13 cellular contexts compared by ENCODE assay signal in the genomic region with DNA sequence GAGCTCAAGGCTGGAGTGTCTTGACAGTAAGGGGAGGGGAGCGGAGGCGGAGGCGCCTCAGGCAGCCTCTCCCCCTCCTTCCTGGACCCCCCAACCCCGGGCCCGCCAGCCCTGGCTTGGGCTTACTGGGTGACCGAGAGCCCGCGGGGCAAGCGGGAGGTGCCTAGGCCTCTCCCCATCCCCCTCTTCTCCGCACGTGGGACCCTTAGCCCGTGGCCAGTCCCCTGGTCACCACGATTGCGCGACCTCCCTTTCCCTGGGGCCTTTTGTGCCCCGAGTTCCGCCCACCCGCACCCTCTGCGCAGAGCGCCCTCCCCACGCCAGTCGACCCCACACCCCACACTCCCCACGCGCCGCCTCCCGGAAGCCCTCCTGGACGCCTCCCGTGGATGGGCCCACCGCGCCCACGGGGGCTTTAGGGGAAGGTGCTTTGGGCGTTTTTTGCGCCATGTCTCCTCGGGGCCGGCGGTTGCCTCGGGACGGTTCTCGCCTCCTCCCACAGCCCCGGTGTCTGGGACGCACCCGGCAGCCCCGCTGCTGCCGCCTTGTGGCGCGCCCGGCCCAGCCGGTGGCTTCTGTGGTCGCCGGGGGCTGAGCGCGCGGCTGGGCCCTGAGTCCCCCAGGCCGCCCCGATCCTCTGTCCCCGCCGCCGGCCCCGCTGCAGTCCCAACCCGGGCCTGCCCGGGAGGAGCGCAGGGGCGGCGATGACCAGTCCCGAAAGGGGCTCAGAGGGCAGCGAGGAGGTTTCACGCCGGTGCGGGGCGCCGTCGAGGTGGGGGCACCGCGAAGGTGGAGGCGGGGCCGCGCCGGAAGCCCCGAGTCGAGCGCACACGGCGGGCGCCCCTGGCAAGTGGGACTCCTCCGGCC. TPM values are rescaled to one million over a fixed set of nuclear protein-coding genes. Genes with fewer than 3 reads are reported as not detected.
DNase-seq lines count a peak whose midpoint lies in the region; ATAC-seq, FAIRE-seq and TF ChIP-seq lines count a peak whose summit lies in the region.
"Had no signal": no experiment of that assay in that cellular context is flagged by ENCODE, and none has a peak within 500 bp of the region (broad histone marks: within the 10 kb centered on the region; RNA-seq: fewer than 3 reads in every experiment).

No MANE protein-coding gene starts in this region.

- no peak overlapping the region for H3K4me2 ChIP-seq in K562 (ENCODE audit: insufficient read depth, low read length)

- TF ChIP-seq RAD21 in K562 (CRISPR knock-in tag; conservative IDR thresholded peaks at IDR 0.05 in 1 of 2, IDR thresholded peaks at IDR 0.05 in 1 of 2) = no peak

- WGBS in K562 (ENCODE audit: insufficient coverage, low coverage, missing lambda C conversion rate) = over 99% methylated on average over 21 of the region's 85 CpGs

- H3K4me3 ChIP-seq in K562 = no peak overlapping the region
- H3K4me3 ChIP-seq in iPS-11a (ENCODE audit: low read depth, low read length) = peak overlapping the region; percentile 20
- peak overlapping the region; percentile 13 for H3K4me3 ChIP-seq in skeletal muscle cell (ENCODE audit: low read depth, low read length)
- H3K4me3 ChIP-seq: SJSA1 had no signal

- peaks cover 16 to 62% of the 10 kb centered on the region in 2 experiments for H3K4me1 ChIP-seq in K562 (replicated peaks in 1 of 2; ENCODE audit: control insufficient read depth in 2 of 2, insufficient read depth in 2 of 2, low read length in 2 of 2)

- no peak for TF ChIP-seq EP300 in K562 (IDR thresholded peaks at IDR 0.05; ENCODE audit: low read length)

- ATAC-seq in K562 (no peak), HG02852 (IDR thresholded peaks at IDR 0.05; ENCODE audit: unreplicated experiment) (no peak)

- intact Hi-C loops in K562 (cut with micrococcal nuclease) = no loop called here
- intact Hi-C loops in head of caudate nucleus (cut with DNase I) = no loop called here

- DNase-seq in GM13977 (ENCODE audit: low spot score) = peak; percentile 73
- DNase-seq in K562 (ENCODE audit: extremely low read depth in 1 of 4, low spot score in 3 of 4) = no peak
- DNase-seq in skeletal muscle cell (ENCODE audit: low read depth) = no peak
- DNase-seq in KG1 (lab: John Stamatoyannopoulos, UW) = no peak
- DNase-seq in GM19238 (ENCODE audit: insufficient read length, low spot score) = no peak
- no peak for DNase-seq in head of caudate nucleus
- DNase-seq: cortex of kidney, NCI-H187, substantia nigra had no signal

- in situ Hi-C loops in GM13977 (cut with MboI; ENCODE audit: low pct_unique_long_range_greater_than_20kb, low sequenced_read_pairs, unreplicated experiment) = no loop called here
- in situ Hi-C loops in K562 (cut with MboI) = no loop called here

- no peak for TF ChIP-seq POLR2A in K562 (conservative IDR thresholded peaks at IDR 0.05)

- peak overlapping the region in 1 of 2 experiments; percentile 58; a peak in 1 of 4 replicates for H3K9ac ChIP-seq in K562 (ENCODE audit: insufficient read depth in 1 of 2, low read depth in 2 of 2, low read length in 2 of 2)

- peaks cover 44% of the 10 kb centered on the region; the same call in 1 of the 3 replicates for H3K36me3 ChIP-seq in K562 (ENCODE audit: control insufficient read depth, insufficient read depth, low read length)

- no peak overlapping the region for H3K27ac ChIP-seq in K562 (ENCODE audit: extremely low read depth, low read depth, low read length)
- H3K27ac ChIP-seq: SJSA1 had no signal

- H2AFZ ChIP-seq in K562 (ENCODE audit: low read depth, low read length) = no peak overlapping the region

- H3K9me1 ChIP-seq in K562 (ENCODE audit: control insufficient read depth, insufficient read depth, low read length) = no peaks in the 10 kb centered on the region

- no peaks in the 10 kb centered on the region for H3K27me3 ChIP-seq in K562 (ENCODE audit: control insufficient read depth in 2 of 2, insufficient read depth in 2 of 2, low read length in 2 of 2)
- H3K27me3 ChIP-seq: SJSA1 had no signal

- BruUV-seq in K562 (replicated peaks; lab: Mats Ljungman, UMichigan) = no TSS peak

- peaks cover 37% of the 10 kb centered on the region for H3K79me2 ChIP-seq in K562 (ENCODE audit: control insufficient read depth, insufficient read depth, low read length)

- CTCF ChIA-PET in K562 (lab: Yijun Ruan, JAX; ENCODE audit: low intra/inter-chr PET ratio) = no interaction called here

- POLR2A ChIA-PET in K562 (lab: Yijun Ruan, JAX) = no interaction called here

- no peak for FAIRE-seq in K562 (lab: Jason Lieb, UNC)

- H4K20me1 ChIP-seq in K562 (replicated peaks; ENCODE audit: control insufficient read depth, insufficient read depth, low read length) = no peaks in the 10 kb centered on the region

- H3K9me3 ChIP-seq in K562 (replicated peaks; ENCODE audit: control insufficient read depth, insufficient read depth, low read depth, low read length) = no peaks in the 10 kb centered on the region
- H3K9me3 ChIP-seq: SJSA1 had no signal

- TF ChIP-seq CTCF in GM13977 (IDR thresholded peaks at IDR 0.05; ENCODE audit: extremely low read depth, insufficient read depth, missing control alignments) (peak; percentile 62), K562 (IDR thresholded peaks at IDR 0.05 in 2 of 3, conservative IDR thresholded peaks at IDR 0.05 in 1 of 3; ENCODE audit: insufficient read depth in 2 of 3, low read depth in 1 of 3, low read length in 3 of 3) (no peak)

RNA-seq across cellular contexts. Expression of a gene that starts 3.2 kb away (rescaled TPM):
- total RNA-seq in K562 (2011; cell fraction: chromatin; rRNA removed; ENCODE audit: low replicate concordance) = 16.4 and 68.0 TPM in 2 replicates
- 100 and 103 TPM in 2 replicates for total RNA-seq in K562 (2011; cell fraction: nucleolus; rRNA removed)
- 32.4 and 39.2 TPM in 2 replicates for total RNA-seq in K562 (2011; cell fraction: nucleoplasm; rRNA removed)
- total RNA-seq in K562 (2014; rRNA removed) = 38.5 and 46.9 TPM in 2 replicates
- total RNA-seq in K562 (2014; rRNA removed; fragmentation: Illumina TruSeq; extraction: Trizol) = 3.4 and 4.6 TPM in 2 replicates
- 14.8 and 16.4 TPM in 2 replicates for total RNA-seq in K562 (2015; rRNA removed; fragmentation: Illumina TruSeq; extraction: Trizol)
- total RNA-seq in K562 (2021) = 45.8 and 49.2 TPM in 2 replicates
- polyA plus RNA-seq in K562 (2011; rRNA removed) = 8.6 and 13.0 TPM in 2 replicates
- polyA plus RNA-seq in K562 (2011; cell fraction: cytosol; rRNA removed) = 18.4 and 58.5 TPM in 2 replicates
- polyA plus RNA-seq in K562 (2011; cell fraction: nucleus; rRNA removed) = 14.8 and 30.5 TPM in 2 replicates
- 20.5 and 29.0 TPM in 2 replicates for polyA plus RNA-seq in K562 (2012)
- 8.8 and 14.8 TPM in 2 replicates for polyA plus RNA-seq in K562 (2014; fragmentation: Illumina TruSeq; extraction: Trizol)
- polyA plus RNA-seq in K562 (2014; fragmentation: Nextera tagmentation; extraction: Ambion mirVana) = 1 to 10 TPM; 3.9 to 7.0 TPM
- 23.9 and 27.3 TPM in 2 replicates for polyA plus RNA-seq in K562 (2014; rRNA removed)
- 2.8 and 4.9 TPM in 2 replicates for polyA minus RNA-seq in K562 (2011; rRNA and poly(A)+ RNA removed)
- polyA minus RNA-seq in K562 (2011; cell fraction: cytosol; rRNA and poly(A)+ RNA removed) = 27.4 and 32.4 TPM in 2 replicates
- 13.6 and 14.0 TPM in 2 replicates for polyA minus RNA-seq in K562 (2011; cell fraction: nucleus; rRNA and poly(A)+ RNA removed)

RNA-seq across cellular contexts. Expression of a gene that starts 21.4 kb away (rescaled TPM):
- 6.4 and 15.4 TPM in 2 replicates for total RNA-seq in K562 (2011; cell fraction: chromatin; rRNA removed; ENCODE audit: low replicate concordance)
- total RNA-seq in K562 (2011; cell fraction: nucleolus; rRNA removed) = 16.8 and 18.8 TPM in 2 replicates
- 11.7 and 13.1 TPM in 2 replicates for total RNA-seq in K562 (2011; cell fraction: nucleoplasm; rRNA removed)
- 19.1 and 25.9 TPM in 2 replicates for total RNA-seq in K562 (2014; rRNA removed)
- 1.6 and 2.0 TPM in 2 replicates for total RNA-seq in K562 (2014; rRNA removed; fragmentation: Illumina TruSeq; extraction: Trizol)
- 3.3 and 4.0 TPM in 2 replicates for total RNA-seq in K562 (2015; rRNA removed; fragmentation: Illumina TruSeq; extraction: Trizol)
- 24.5 and 29.5 TPM in 2 replicates for total RNA-seq in K562 (2021)
- 5.2 and 7.6 TPM in 2 replicates for polyA plus RNA-seq in K562 (2011; rRNA removed)
- 10.4 and 26.9 TPM in 2 replicates for polyA plus RNA-seq in K562 (2011; cell fraction: cytosol; rRNA removed)
- polyA plus RNA-seq in K562 (2011; cell fraction: nucleus; rRNA removed) = 13.1 and 17.8 TPM in 2 replicates
- polyA plus RNA-seq in K562 (2012) = 6.1 and 8.4 TPM in 2 replicates
- 6.2 and 7.2 TPM in 2 replicates for polyA plus RNA-seq in K562 (2014; fragmentation: Illumina TruSeq; extraction: Trizol)
- polyA plus RNA-seq in K562 (2014; fragmentation: Nextera tagmentation; extraction: Ambion mirVana) = not detected
- polyA plus RNA-seq in K562 (2014; rRNA removed) = 13.8 and 17.8 TPM in 2 replicates
- polyA minus RNA-seq in K562 (2011; rRNA and poly(A)+ RNA removed) = 1.3 and 1.8 TPM in 2 replicates
- polyA minus RNA-seq in K562 (2011; cell fraction: cytosol; rRNA and poly(A)+ RNA removed) = 9.5 and 11.2 TPM in 2 replicates
- polyA minus RNA-seq in K562 (2011; cell fraction: nucleus; rRNA and poly(A)+ RNA removed) = 9.2 and 12.6 TPM in 2 replicates

RNA-seq across cellular contexts. Expression of a gene that starts 25.6 kb away (rescaled TPM):
- total RNA-seq in K562 (2011; cell fraction: chromatin; rRNA removed; ENCODE audit: low replicate concordance) = 20.6 and 61.7 TPM in 2 replicates
- 48.5 and 57.8 TPM in 2 replicates for total RNA-seq in K562 (2011; cell fraction: nucleolus; rRNA removed)
- 24.1 and 26.4 TPM in 2 replicates for total RNA-seq in K562 (2011; cell fraction: nucleoplasm; rRNA removed)
- total RNA-seq in K562 (2014; rRNA removed) = 50.0 and 57.8 TPM in 2 replicates
- total RNA-seq in K562 (2014; rRNA removed; fragmentation: Illumina TruSeq; extraction: Trizol) = 13.8 and 17.6 TPM in 2 replicates
- total RNA-seq in K562 (2015; rRNA removed; fragmentation: Illumina TruSeq; extraction: Trizol) = 29.7 and 30.5 TPM in 2 replicates
- total RNA-seq in K562 (2021) = 81.2 and 84.0 TPM in 2 replicates
- polyA plus RNA-seq in K562 (2011; rRNA removed) = 38.3 and 49.6 TPM in 2 replicates
- polyA plus RNA-seq in K562 (2011; cell fraction: cytosol; rRNA removed) = 51.9 and 81.6 TPM in 2 replicates
- polyA plus RNA-seq in K562 (2011; cell fraction: nucleus; rRNA removed) = 55.4 and 66.0 TPM in 2 replicates
- 61.8 and 81.8 TPM in 2 replicates for polyA plus RNA-seq in K562 (2012)
- 28.4 and 52.9 TPM in 2 replicates for polyA plus RNA-seq in K562 (2014; fragmentation: Illumina TruSeq; extraction: Trizol)
- polyA plus RNA-seq in K562 (2014; fragmentation: Nextera tagmentation; extraction: Ambion mirVana) = under 1 TPM; 0.24 to 0.49 TPM
- polyA plus RNA-seq in K562 (2014; rRNA removed) = 56.2 and 57.1 TPM in 2 replicates
- polyA minus RNA-seq in K562 (2011; rRNA and poly(A)+ RNA removed) = 22.0 and 33.8 TPM in 2 replicates
- 41.6 and 47.4 TPM in 2 replicates for polyA minus RNA-seq in K562 (2011; cell fraction: cytosol; rRNA and poly(A)+ RNA removed)
- 11.4 and 18.9 TPM in 2 replicates for polyA minus RNA-seq in K562 (2011; cell fraction: nucleus; rRNA and poly(A)+ RNA removed)

RNA-seq across cellular contexts. Expression of a gene that starts 29.6 kb away (rescaled TPM):
- not detected in 2 replicates for total RNA-seq in K562 (2011; cell fraction: chromatin; rRNA removed; ENCODE audit: low replicate concordance)
- total RNA-seq in K562 (2011; cell fraction: nucleolus; rRNA removed) = not detected in 2 replicates
- not detected in 2 replicates for total RNA-seq in K562 (2011; cell fraction: nucleoplasm; rRNA removed)
- not detected in 2 replicates for total RNA-seq in K562 (2014; rRNA removed)
- not detected in 2 replicates for total RNA-seq in K562 (2014; rRNA removed; fragmentation: Illumina TruSeq; extraction: Trizol)
- total RNA-seq in K562 (2015; rRNA removed; fragmentation: Illumina TruSeq; extraction: Trizol) = not detected in 2 replicates
- not detected in 2 replicates for total RNA-seq in K562 (2021)
- polyA plus RNA-seq in K562 (2011; rRNA removed) = not detected in 2 replicates
- polyA plus RNA-seq in K562 (2011; cell fraction: cytosol; rRNA removed) = not detected in 2 replicates
- not detected in 2 replicates for polyA plus RNA-seq in K562 (2011; cell fraction: nucleus; rRNA removed)
- polyA plus RNA-seq in K562 (2012) = 1.4 TPM in 2 replicates
- polyA plus RNA-seq in K562 (2014; fragmentation: Illumina TruSeq; extraction: Trizol) = not detected in 2 replicates
- polyA plus RNA-seq in K562 (2014; fragmentation: Nextera tagmentation; extraction: Ambion mirVana) = not detected
- polyA plus RNA-seq in K562 (2014; rRNA removed) = not detected in 2 replicates
- polyA minus RNA-seq in K562 (2011; rRNA and poly(A)+ RNA removed) = not detected in 2 replicates
- polyA minus RNA-seq in K562 (2011; cell fraction: cytosol; rRNA and poly(A)+ RNA removed) = not detected in 2 replicates
- polyA minus RNA-seq in K562 (2011; cell fraction: nucleus; rRNA and poly(A)+ RNA removed) = 0.44 TPM in 1 of 2 replicates, not detected in the other
- total RNA-seq: lower leg skin, SJSA1 had no signal

RNA-seq across cellular contexts. Expression of a gene that starts 39.6 kb away (rescaled TPM):
- total RNA-seq in K562 (2011; cell fraction: chromatin; rRNA removed; ENCODE audit: low replicate concordance) = 122 and 317 TPM in 2 replicates
- 269 and 300 TPM in 2 replicates for total RNA-seq in K562 (2011; cell fraction: nucleolus; rRNA removed)
- total RNA-seq in K562 (2011; cell fraction: nucleoplasm; rRNA removed) = 142 and 195 TPM in 2 replicates
- total RNA-seq in K562 (2014; rRNA removed) (264 and 325 TPM in 2 replicates), K562 (2014; rRNA removed; fragmentation: Illumina TruSeq; extraction: Trizol) (86.3 and 117 TPM in 2 replicates), K562 (2015; rRNA removed; fragmentation: Illumina TruSeq; extraction: Trizol) (287 and 291 TPM in 2 replicates), K562 (2021) (425 and 437 TPM in 2 replicates)
- polyA plus RNA-seq in K562 (2011; rRNA removed) (268 and 271 TPM in 2 replicates), K562 (2014; fragmentation: Illumina TruSeq; extraction: Trizol) (393 and 490 TPM in 2 replicates), K562 (2014; fragmentation: Nextera tagmentation; extraction: Ambion mirVana) (10 to 100 TPM; 24.1 to 51.3 TPM), K562 (2014; rRNA removed) (426 and 443 TPM in 2 replicates)
- polyA plus RNA-seq in K562 (2011; cell fraction: cytosol; rRNA removed) = 337 and 660 TPM in 2 replicates
- 333 and 371 TPM in 2 replicates for polyA plus RNA-seq in K562 (2011; cell fraction: nucleus; rRNA removed)
- polyA plus RNA-seq in K562 (2012) = 429 and 432 TPM in 2 replicates
- 130 and 204 TPM in 2 replicates for polyA minus RNA-seq in K562 (2011; rRNA and poly(A)+ RNA removed)
- 222 and 247 TPM in 2 replicates for polyA minus RNA-seq in K562 (2011; cell fraction: cytosol; rRNA and poly(A)+ RNA removed)
- polyA minus RNA-seq in K562 (2011; cell fraction: nucleus; rRNA and poly(A)+ RNA removed) = 108 and 161 TPM in 2 replicates
